Comparison of ENCODE assay signal across 25 cellular contexts in genomic region chr16:27175888-27176287, GRCh38. TPM values are rescaled to one million over a fixed set of nuclear protein-coding genes. Genes with fewer than 3 reads are reported as not detected.
DNase-seq lines count a peak whose midpoint lies in the region; ATAC-seq and TF ChIP-seq lines count a peak whose summit lies in the region.
"Had no signal": no experiment of that assay in that cellular context is flagged by ENCODE, and none has a peak within 500 bp of the region (broad histone marks: within the 10 kb centered on the region; RNA-seq: fewer than 3 reads in every experiment).

No MANE protein-coding gene starts in this region.

- no peak overlapping the region for H4K5ac ChIP-seq in mesendoderm (ENCODE audit: low read length)

- no peak overlapping the region for H3K4ac ChIP-seq in mesendoderm (ENCODE audit: low read depth, low read length)

- H3K4me1 ChIP-seq in mesendoderm (ENCODE audit: control insufficient read depth, low read depth, low read length), result no peaks in the 10 kb centered on the region
- H3K4me1 ChIP-seq: ascending aorta, HAP-1, neural progenitor cell, prostate gland had no signal

- no peaks in the 10 kb centered on the region for H3K79me1 ChIP-seq in mesendoderm (ENCODE audit: low read length)

- H3K27ac ChIP-seq in mesendoderm (ENCODE audit: low read depth, low read length), result no peak overlapping the region
- H3K27ac ChIP-seq: ascending aorta, left lung, neural progenitor cell, prostate gland, skin epidermis, upper lobe of left lung had no signal

- peak overlapping the region; percentile 54 for H3K27ac Mint-ChIP-seq in activated naive CD4-positive, alpha-beta T cell treated with anti-CD3 and anti-CD28 coated beads, Interleukin-2, amount 10 ng/mL, durations not matched to agents 7 days and 5 days
- H3K27ac Mint-ChIP-seq in T-cell (peak overlapping the region; percentile 71 to 73), natural killer cell (no peak overlapping the region)
- H3K27ac Mint-ChIP-seq: neural progenitor cell; T-helper 2 cell treated with Interferon-gamma antibody and Interleukin-4, amounts not matched to agents 5 μg/mL and 100 μg/mL, for 36 hours had no signal

- H3K36me3 ChIP-seq in mesendoderm (ENCODE audit: control insufficient read depth, insufficient read depth, low read length), result no peaks in the 10 kb centered on the region
- H3K36me3 ChIP-seq: ascending aorta, HAP-1, left lung, neural progenitor cell, prostate gland, upper lobe of left lung had no signal

- H3K79me2 ChIP-seq in mesendoderm (ENCODE audit: control insufficient read depth, insufficient read depth, low read length), result no peaks in the 10 kb centered on the region

- no peak overlapping the region for H3K4me2 ChIP-seq in mesendoderm (ENCODE audit: low read length)
- H3K4me2 ChIP-seq: neural progenitor cell had no signal

- no peak overlapping the region for H3K9ac ChIP-seq in mesendoderm (ENCODE audit: low read length)
- H3K9ac ChIP-seq: neural progenitor cell had no signal

- H3K4me3 ChIP-seq in mesendoderm (ENCODE audit: low read length), result no peak overlapping the region
- H3K4me3 ChIP-seq: ascending aorta, HAP-1, left lung, neural progenitor cell, prostate gland, skin epidermis, upper lobe of left lung had no signal

- intact Hi-C loops in natural killer cell (cut with micrococcal nuclease), result no loop called here

- H3K9me3 Mint-ChIP-seq in activated naive CD4-positive, alpha-beta T cell treated with anti-CD3 and anti-CD28 coated beads, Interleukin-2, amount 10 ng/mL, durations not matched to agents 7 days and 5 days, result peaks cover 12% of the 10 kb centered on the region
- peaks cover 3 to 4% (median 3%) of the 10 kb centered on the region in 3 donors for H3K9me3 Mint-ChIP-seq in T-cell
- no peaks in the 10 kb centered on the region for H3K9me3 Mint-ChIP-seq in natural killer cell

- no peak overlapping the region for H3K56ac ChIP-seq in mesendoderm (ENCODE audit: low read length)

- TF ChIP-seq CTCF in GM10248 (IDR thresholded peaks at IDR 0.05; ENCODE audit: control extremely low read depth, extremely low read depth, low read depth, missing control alignments), result no peak
- TF ChIP-seq CTCF in natural killer cell (IDR thresholded peaks at IDR 0.05), result no peak

- H3K27me3 Mint-ChIP-seq in activated naive CD4-positive, alpha-beta T cell treated with anti-CD3 and anti-CD28 coated beads, Interleukin-2, amount 10 ng/mL, durations not matched to agents 7 days and 5 days, result peaks cover 3% of the 10 kb centered on the region
- H3K27me3 Mint-ChIP-seq in T-cell (no peaks in the 10 kb centered on the region), natural killer cell (ENCODE audit: low read depth in 2 of 2) (no peaks in the 10 kb centered on the region)
- H3K27me3 Mint-ChIP-seq: central memory CD8-positive, alpha-beta T cell had no signal

- H3K4me3 Mint-ChIP-seq in activated naive CD4-positive, alpha-beta T cell treated with anti-CD3 and anti-CD28 coated beads, Interleukin-2, amount 10 ng/mL, durations not matched to agents 7 days and 5 days, result no peak overlapping the region
- no peak overlapping the region for H3K4me3 Mint-ChIP-seq in T-cell
- no peak overlapping the region for H3K4me3 Mint-ChIP-seq in natural killer cell
- H3K4me3 Mint-ChIP-seq: central memory CD8-positive, alpha-beta T cell; IgD-negative memory B cell; neural progenitor cell; T-helper 2 cell treated with Interferon-gamma antibody and Interleukin-4, amounts not matched to agents 5 μg/mL and 100 μg/mL, for 36 hours had no signal

- ATAC-seq in T-cell (replicated peaks in 1 of 4) (no peak), natural killer cell (no peak), GM18861 (IDR thresholded peaks at IDR 0.05; ENCODE audit: unreplicated experiment) (no peak)
- ATAC-seq: esophagus mucosa, left lung had no signal

- H3K18ac ChIP-seq in mesendoderm (ENCODE audit: low read length), result no peak overlapping the region

- POLR2A ChIA-PET in T-cell (lab: Charles Lee), result no interaction called here
- POLR2A ChIA-PET in GM10248 (lab: Yijun Ruan, JAX), result no interaction called here

- CTCF ChIA-PET in activated naive CD4-positive, alpha-beta T cell treated with anti-CD3 and anti-CD28 coated beads, Interleukin-2, amount 10 ng/mL, durations not matched to agents 7 days and 5 days (lab: Charles Lee), result interaction anchor here (0.9 to 1.0 kb wide), 3 partner anchors 20 to 280 kb away, joined by 3 to 4 read pairs (median 3); no protein-coding TSS in a partner anchor
- CTCF ChIA-PET in T-cell (lab: Charles Lee) (interaction anchor here in 1 of 2 donors (0.6 kb wide), 1 partner anchor 154 kb away, joined by 3 read pairs; no protein-coding TSS in a partner anchor), GM10248 (lab: Yijun Ruan, JAX) (interaction anchor here (0.8 to 1.4 kb wide), 3 partner anchors 24 to 192 kb away, joined by 3 to 7 read pairs (median 4); no protein-coding TSS in a partner anchor)

- H2AK5ac ChIP-seq in mesendoderm (ENCODE audit: low read length), result no peak overlapping the region

- no peak for DNase-seq in activated naive CD4-positive, alpha-beta T cell treated with anti-CD3 and anti-CD28 coated beads, Interleukin-2, amount 10 ng/mL, durations not matched to agents 7 days and 5 days
- DNase-seq in activated naive CD4-positive, alpha-beta T cell (lab: John Stamatoyannopoulos, UW), result no peak
- DNase-seq in ELR (ENCODE audit: low read depth), result peak; percentile 10
- no peak for DNase-seq in T-cell
- DNase-seq in mesendoderm, result peak; percentile 48
- no peak for DNase-seq in GM10248 (ENCODE audit: extremely low spot score)
- no peak for DNase-seq in natural killer cell
- DNase-seq: activated effector memory CD4-positive, alpha-beta T cell treated with Interleukin-2 at 50 U/mL for 16 hours; GDM1; left lung; NCI-H1048; NCI-H2081 treated with DMSO at 0.1 percent for 48 hours; NCI-H510A treated with DMSO at 0.1 percent for 48 hours; Right ventricle myocardium superior had no signal

- peaks cover 93% of the 10 kb centered on the region for H3K4me1 Mint-ChIP-seq in activated naive CD4-positive, alpha-beta T cell treated with anti-CD3 and anti-CD28 coated beads, Interleukin-2, amount 10 ng/mL, durations not matched to agents 7 days and 5 days
- peaks cover 65 to 84% (median 69%) of the 10 kb centered on the region in 3 donors for H3K4me1 Mint-ChIP-seq in T-cell
- H3K4me1 Mint-ChIP-seq in natural killer cell, result peaks cover 26 to 31% of the 10 kb centered on the region in 2 donors

- no peak overlapping the region for H3K23ac ChIP-seq in mesendoderm (ENCODE audit: low read length)

- H2BK5ac ChIP-seq in mesendoderm (ENCODE audit: low read length), result no peak overlapping the region

- no peaks in the 10 kb centered on the region for H3K27me3 ChIP-seq in mesendoderm (ENCODE audit: insufficient read depth, low read length, poor library complexity)
- H3K27me3 ChIP-seq: ascending aorta, left lung, neural progenitor cell, upper lobe of left lung had no signal

- H3K36me3 Mint-ChIP-seq in activated naive CD4-positive, alpha-beta T cell treated with anti-CD3 and anti-CD28 coated beads, Interleukin-2, amount 10 ng/mL, durations not matched to agents 7 days and 5 days, result peaks cover 12% of the 10 kb centered on the region
- H3K36me3 Mint-ChIP-seq in T-cell, result no peaks in the 10 kb centered on the region
- H3K36me3 Mint-ChIP-seq in natural killer cell, result no peaks in the 10 kb centered on the region

- H4K8ac ChIP-seq in mesendoderm (ENCODE audit: low read depth, low read length), result no peak overlapping the region

- WGBS in mesendoderm (ENCODE audit: extremely low coverage, insufficient coverage, low lambda C conversion rate), result no CpG with 5 or more reads among the region's 8 CpGs

- H2BK120ac ChIP-seq in mesendoderm (ENCODE audit: low read depth, low read length), result no peak overlapping the region

- no peak overlapping the region for H2BK15ac ChIP-seq in mesendoderm (replicated peaks; ENCODE audit: low read depth)

RNA-seq across cellular contexts. Expression of gene KDM8, which starts 27.4 kb away (rescaled TPM):
- total RNA-seq in T-cell, result 10 to 100 TPM; 13.4 to 25.6 (median 23.5) TPM
- 5.4 TPM for polyA plus RNA-seq in mesendoderm (2013, experiment 1 of 2)
- polyA plus RNA-seq in mesendoderm (2013, experiment 2 of 2), result 4.7 TPM
- total RNA-seq in natural killer cell, result 10 to 100 TPM; 11.4 to 17.9 (median 17.8) TPM

Comparison
In these comparisons a context has a peak if more than half of its experiments do, and no peak if none do; other contexts are left out.
1. DNase-seq: peak in ELR (single experiment) and mesendoderm (single experiment); none in activated naive CD4-positive, alpha-beta T cell treated with anti-CD3 and anti-CD28 coated beads, Interleukin-2, amount 10 ng/mL, durations not matched to agents 7 days and 5 days (single experiment), activated naive CD4-positive, alpha-beta T cell (0 of 4), T-cell (0 of 34), GM10248 (single experiment) and natural killer cell (single experiment).
2. H3K27ac Mint-ChIP-seq: peak in activated naive CD4-positive, alpha-beta T cell treated with anti-CD3 and anti-CD28 coated beads, Interleukin-2, amount 10 ng/mL, durations not matched to agents 7 days and 5 days (single experiment) and T-cell (2 of 2); none in natural killer cell (0 of 2).